In genomic region chr15:42736178-42736792, GRCh38 we compare ENCODE assay signal across 8 cellular contexts. TPM values are rescaled to one million over a fixed set of nuclear protein-coding genes. Genes with fewer than 3 reads are reported as not detected.
DNase-seq lines count a peak whose midpoint lies in the region; ATAC-seq, FAIRE-seq and TF ChIP-seq lines count a peak whose summit lies in the region.

No MANE protein-coding gene starts in this region.

- no peak for TF ChIP-seq CTCF in OCI-LY7 (conservative IDR thresholded peaks at IDR 0.05; ENCODE audit: low read length)
- TF ChIP-seq CTCF in mammary epithelial cell (conservative IDR thresholded peaks at IDR 0.05 in 1 of 2, IDR thresholded peaks at IDR 0.05 in 1 of 2; ENCODE audit: extremely low read depth in 1 of 2, insufficient read depth in 1 of 2, low read depth in 1 of 2, low read length in 2 of 2), result no peak
- no peak for TF ChIP-seq CTCF in left lung (IDR thresholded peaks at IDR 0.05)

- H2AFZ ChIP-seq in OCI-LY7 (ENCODE audit: low read length), result peak overlapping the region; percentile 53; the same call in 1 of the 2 replicates
- H2AFZ ChIP-seq in mammary epithelial cell (ENCODE audit: low read depth, low read length), result peak overlapping the region; percentile 100

- peak; percentile 14 for FAIRE-seq in GM12892 (lab: Jason Lieb, UNC)

- H3K4me2 ChIP-seq in OCI-LY7 (ENCODE audit: low read length) (peak overlapping the region; percentile 75), mammary epithelial cell (ENCODE audit: insufficient read depth, low read depth, low read length) (peak overlapping the region; percentile 97)

- H3K27me3 ChIP-seq in HAP-1 (ENCODE audit: low read depth) (no peaks in the 10 kb centered on the region), mammary epithelial cell (ENCODE audit: insufficient read depth, low read length) (no peaks in the 10 kb centered on the region), left lung (no peaks in the 10 kb centered on the region)

- H4K20me1 ChIP-seq in OCI-LY7 (ENCODE audit: insufficient read depth, low read length) (peaks cover 5% of the 10 kb centered on the region; the same call in 1 of the 2 replicates), mammary epithelial cell (ENCODE audit: insufficient read depth, low read length) (no peaks in the 10 kb centered on the region)

- WGBS in mammary epithelial cell (ENCODE audit: low coverage, missing lambda C conversion rate), result 4% methylated on average over 12 of the region's 55 CpGs

- H3K9ac ChIP-seq in mammary epithelial cell (ENCODE audit: insufficient read depth, low read length), result peak overlapping the region; percentile 78

- in situ Hi-C loops in HAP-1 (cut with MboI; ENCODE audit: low sequenced_read_pairs) (loop anchor here (25.0 kb wide), 1 partner anchor 551 kb away; no protein-coding TSS in a partner anchor), mammary epithelial cell (cut with MboI; ENCODE audit: low sequenced_read_pairs in 2 of 2) (no loop called here)

- ATAC-seq in left lung, result peak; percentile 40
- no peak for ATAC-seq in GM18520 (IDR thresholded peaks at IDR 0.05; ENCODE audit: unreplicated experiment)

- H3K4me3 ChIP-seq in HAP-1 (peak overlapping the region; percentile 72), OCI-LY7 (ENCODE audit: low read depth, low read length, poor library complexity, severe bottlenecking) (peak overlapping the region; percentile 83), mammary epithelial cell (replicated peaks in 1 of 3; ENCODE audit: insufficient read depth in 1 of 3, low read depth in 2 of 3, low read length in 3 of 3) (peak overlapping the region; percentile 69 to 91 (median 89)), left lung (peak overlapping the region; percentile 92 to 96)

- H3K36me3 ChIP-seq in HAP-1 (replicated peaks), result peaks cover 41% of the 10 kb centered on the region
- H3K36me3 ChIP-seq in OCI-LY7 (ENCODE audit: insufficient read depth, low read length), result peaks cover 39% of the 10 kb centered on the region
- peaks cover 5% of the 10 kb centered on the region for H3K36me3 ChIP-seq in mammary epithelial cell (ENCODE audit: insufficient read depth, low read length)
- H3K36me3 ChIP-seq in left lung, result peaks cover 0 to 31% of the 10 kb centered on the region in 2 donors

- dilution Hi-C loops in mammary epithelial cell (cut with HindIII; ENCODE audit: low sequenced_read_pairs), result no loop called here

- H3K4me1 ChIP-seq in HAP-1 (peaks cover 10% of the 10 kb centered on the region; the same call in 1 of the 2 replicates), OCI-LY7 (ENCODE audit: insufficient read depth, low read length, poor library complexity, severe bottlenecking) (peaks cover 33% of the 10 kb centered on the region), mammary epithelial cell (ENCODE audit: insufficient read depth, low read length) (peaks cover 11% of the 10 kb centered on the region), left lung (peaks cover 6 to 24% of the 10 kb centered on the region in 2 donors)

- no peak for TF ChIP-seq POLR2A in GM12892 (IDR thresholded peaks at IDR 0.05; ENCODE audit: low read depth, low read length)

- H3K27ac ChIP-seq in OCI-LY7 (ENCODE audit: low read depth, low read length, poor library complexity, severe bottlenecking), result peak overlapping the region; percentile 48
- H3K27ac ChIP-seq in mammary epithelial cell (ENCODE audit: insufficient read depth, low read depth, low read length), result peak overlapping the region; percentile 62
- peak overlapping the region; percentile 80 to 85 for H3K27ac ChIP-seq in left lung
- peak overlapping the region; percentile 83 for H3K27ac ChIP-seq in substantia nigra (ENCODE audit: low read depth, low read length, poor library complexity, severe bottlenecking)

- H3K9me3 ChIP-seq in HAP-1 (no peaks in the 10 kb centered on the region), OCI-LY7 (ENCODE audit: low read length) (no peaks in the 10 kb centered on the region), mammary epithelial cell (replicated peaks; ENCODE audit: insufficient read depth, low read length) (no peaks in the 10 kb centered on the region), left lung (no peaks in the 10 kb centered on the region)

- POLR2A ChIA-PET in OCI-LY7 (lab: Charles Lee), result no interaction called here

- H3K79me2 ChIP-seq in OCI-LY7 (ENCODE audit: insufficient read depth, low read depth, low read length) (peaks cover 4% of the 10 kb centered on the region; the same call in 1 of the 2 replicates), mammary epithelial cell (ENCODE audit: insufficient read depth, low read length) (peaks cover 16% of the 10 kb centered on the region)

- BruUV-seq in OCI-LY7 (replicated peaks; lab: Mats Ljungman, UMichigan) (TSS peak; percentile 40), mammary epithelial cell (replicated peaks; lab: Mats Ljungman, UMichigan) (no TSS peak)

- CTCF ChIA-PET in OCI-LY7 (lab: Charles Lee; ENCODE audit: unreplicated experiment) (no interaction called here), mammary epithelial cell (lab: Charles Lee; ENCODE audit: low non-redundant PET) (no interaction called here)

- DNase-seq in GM12892 (ENCODE audit: insufficient read length), result peak; percentile 55
- no peak for DNase-seq in HAP-1 (ENCODE audit: low spot score in 2 of 2)
- DNase-seq in OCI-LY7 (ENCODE audit: low spot score), result peak; percentile 46
- peak; percentile 9 for DNase-seq in mammary epithelial cell
- no peak for DNase-seq in left lung
- peak in 6 of 49 donors; percentile 25 to 87 (median 36) for DNase-seq in substantia nigra (lab: John Stamatoyannopoulos, UW)
- no peak for DNase-seq in central memory CD4-positive, alpha-beta T cell

- intact Hi-C loops in OCI-LY7 (cut with micrococcal nuclease; ENCODE audit: unreplicated experiment) (loop anchor here (10.0 kb wide), 1 partner anchor 189 kb away; the partner anchor contains the start of gene TTBK2), mammary epithelial cell (cut with micrococcal nuclease) (no loop called here), left lung (cut with DNase I) (no loop called here)

- no peaks in the 10 kb centered on the region for H3K9me2 ChIP-seq in OCI-LY7 (ENCODE audit: insufficient read depth, low read length)

RNA-seq across cellular contexts. Expression of gene CDAN1, which starts 0.6 kb away (rescaled TPM):
- polyA plus RNA-seq in GM12892 (2012; ENCODE audit: missing spikeins), result 6.1 TPM
- total RNA-seq in OCI-LY7 (2014; rRNA removed; shearing (Covaris generic)), result 26.1 and 28.9 TPM in 2 replicates
- 29.5 and 33.6 TPM in 2 replicates for total RNA-seq in OCI-LY7 (2022)
- 10 to 100 TPM in 1 of 2 donors, 1 to 10 TPM in 1; 7.5 to 15.0 TPM for total RNA-seq in mammary epithelial cell
- 4.7 TPM for polyA plus RNA-seq in mammary epithelial cell
- 6.4 TPM for polyA minus RNA-seq in mammary epithelial cell
- 10 to 100 TPM; 13.4 to 17.4 TPM for total RNA-seq in left lung

Comparison
In these comparisons a context has a peak if more than half of its experiments do, and no peak if none do; other contexts are left out.
1. DNase-seq: peak in GM12892 (single experiment), OCI-LY7 (single experiment) and mammary epithelial cell (single experiment); none in HAP-1 (0 of 2), left lung (0 of 2) and central memory CD4-positive, alpha-beta T cell (single experiment).
2. Peak in every context shown above with its lines, with median percentiles within 50 percentile points of each other: H3K4me3 ChIP-seq and H3K27ac ChIP-seq.